In genomic region chr2:160912276-160912675, GRCh38 we compare ENCODE assay signal across 29 cellular contexts.
"Had no signal": no experiment of that assay in that cellular context is flagged by ENCODE, and none has a peak within 500 bp of the region (broad histone marks: within the 10 kb centered on the region; RNA-seq: fewer than 3 reads in every experiment).

No MANE protein-coding gene starts in this region.

- H3K27ac ChIP-seq: brain microvascular endothelial cell, cardiac muscle cell, KMS-11, PC-9, RWPE1, SJCRH30, SK-N-MC had no signal

- H3K27me3 ChIP-seq: brain microvascular endothelial cell, cardiac muscle cell, SJCRH30 had no signal

- H3K4me2 ChIP-seq: KMS-11, PC-9 had no signal

- FAIRE-seq: RCC 7860, TTC549 had no signal

- H3K4me3 ChIP-seq: cardiac muscle cell, PC-9, SJCRH30, SK-N-MC had no signal

- ATAC-seq: activated CD8-positive, alpha-beta T cell treated with anti-CD3 and anti-CD28 coated beads, Interleukin-2, amount 10 ng/mL, durations not matched to agents 7 days and 5 days; activated naive CD8-positive, alpha-beta T cell treated with anti-CD3 and anti-CD28 coated beads, Interleukin-2, amount 50 U/mL, for 24 hours; Right ventricle myocardium inferior had no signal

- H3K9ac ChIP-seq: KMS-11 had no signal

- H3K36me3 ChIP-seq: brain microvascular endothelial cell, cardiac muscle cell, SJCRH30 had no signal

- H3K9me3 ChIP-seq: SJCRH30 had no signal

- DNase-seq: activated CD4-positive, alpha-beta T cell treated with anti-CD3 and anti-CD28 coated beads, Interleukin-2, amount 10 ng/mL, durations not matched to agents 24 days and 14 days; activated CD4-positive, alpha-beta T cell treated with anti-CD3 and anti-CD28 coated beads, Interleukin-2, amount 50 U/mL, for 4 hours; activated CD8-positive, alpha-beta memory T cell treated with anti-CD3 and anti-CD28 coated beads, Interleukin-2, amount 50 U/mL, for 4 hours; activated CD8-positive, alpha-beta T cell treated with anti-CD3 and anti-CD28 coated beads, Interleukin-2, amount 10 ng/mL, durations not matched to agents 7 days and 5 days; activated effector memory CD4-positive, alpha-beta T cell treated with Interleukin-2 at 50 U/mL for 16 hours; activated naive CD4-positive, alpha-beta T cell treated with anti-CD3 and anti-CD28 coated beads, Interleukin-2, amount 10 ng/mL, durations not matched to agents 7 days and 5 days; activated naive CD8-positive, alpha-beta T cell treated with anti-CD3 and anti-CD28 coated beads, Interleukin-2, amount 50 U/mL, for 24 hours; activated T-cell treated with anti-CD3 and anti-CD28 coated beads, Interleukin-2, amount 50 U/mL, for 48 hours; amniotic stem cell; aorta; brain microvascular endothelial cell; MM.1S; MV-4-11; NCI-H1092; NCI-H1436 treated with DMSO at 0.1 percent for 48 hours; NCI-H1694 treated with DMSO at 0.1 percent for 48 hours; NCI-H2029; NCI-H345; NCI-H524 treated with DMSO at 0.1 percent for 48 hours; PC-9; SJCRH30; T1000 had no signal

- H2AFZ ChIP-seq: PC-9 had no signal
